Comparison of ENCODE assay signal across 25 cellular contexts in genomic region chr11:107151158-107151557, GRCh38.
"Had no signal": no experiment of that assay in that cellular context is flagged by ENCODE, and none has a peak within 500 bp of the region (broad histone marks: within the 10 kb centered on the region; RNA-seq: fewer than 3 reads in every experiment).

No MANE protein-coding gene starts in this region.

- H3K4me2 ChIP-seq: neural progenitor cell had no signal

- H3K79me2 ChIP-seq: parathyroid adenoma had no signal

- H3K4me1 ChIP-seq: neural progenitor cell, parathyroid adenoma, psoas muscle, sigmoid colon, suprapubic skin, testis, tibial artery, transverse colon, upper lobe of right lung, uterus had no signal

- H3K9me3 ChIP-seq: ovary, psoas muscle, right lobe of liver, sigmoid colon, suprapubic skin, testis, tibial artery, transverse colon, upper lobe of right lung, uterus had no signal

- H3K36me3 ChIP-seq: neural progenitor cell, ovary, right lobe of liver, sigmoid colon, suprapubic skin, tibial artery, transverse colon, upper lobe of right lung, uterus had no signal

- DNase-seq: natural killer cell; occipital lobe; ovary; posterior cingulate gyrus; psoas muscle; right cardiac atrium; right lobe of liver; sigmoid colon; small intestine; stimulated activated CD4-positive, alpha-beta T cell treated with anti-CD3 and anti-CD28 coated beads, Interleukin-15, amount 100 ng/mL, for 24 hours; stimulated activated CD4-positive, alpha-beta T cell treated with anti-CD3 and anti-CD28 coated beads, Interleukin-4, amount 100 ng/mL, for 1 hour; stimulated activated CD4-positive, alpha-beta T cell treated with anti-CD3 and anti-CD28 coated beads, Interleukin-4, amount 100 ng/mL, for 4 hours; stimulated activated CD8-positive, alpha-beta memory T cell treated with anti-CD3 and anti-CD28 coated beads, Interleukin-4, amount 100 ng/mL, for 48 hours; stimulated activated naive CD4-positive, alpha-beta T cell; stimulated activated naive CD8-positive, alpha-beta T cell treated with anti-CD3 and anti-CD28 coated beads, Interleukin-15, amount 100 ng/mL, for 72 hours; stimulated activated naive CD8-positive, alpha-beta T cell treated with anti-CD3 and anti-CD28 coated beads, Interleukin-15, Interleukin-2, amounts not matched to agents 100 U/mL and 50 U/mL, for 24 hours; substantia nigra; testis; tibial artery; transverse colon; upper lobe of right lung; uterus had no signal

- H3K4me3 ChIP-seq: neural progenitor cell, ovary, psoas muscle, right lobe of liver, sigmoid colon, suprapubic skin, testis, tibial artery, transverse colon, upper lobe of right lung, uterus had no signal

- H3K27me3 ChIP-seq: neural progenitor cell, ovary, right lobe of liver, sigmoid colon, suprapubic skin, testis, tibial artery, transverse colon, upper lobe of right lung, uterus had no signal

- H3K27ac ChIP-seq: neural progenitor cell, ovary, parathyroid adenoma, psoas muscle, right lobe of liver, sigmoid colon, suprapubic skin, testis, tibial artery, transverse colon, upper lobe of right lung, uterus had no signal

- H3K9ac ChIP-seq: neural progenitor cell, parathyroid adenoma had no signal
